Comparison of ENCODE assay signal across 22 cellular contexts in the genomic region with DNA sequence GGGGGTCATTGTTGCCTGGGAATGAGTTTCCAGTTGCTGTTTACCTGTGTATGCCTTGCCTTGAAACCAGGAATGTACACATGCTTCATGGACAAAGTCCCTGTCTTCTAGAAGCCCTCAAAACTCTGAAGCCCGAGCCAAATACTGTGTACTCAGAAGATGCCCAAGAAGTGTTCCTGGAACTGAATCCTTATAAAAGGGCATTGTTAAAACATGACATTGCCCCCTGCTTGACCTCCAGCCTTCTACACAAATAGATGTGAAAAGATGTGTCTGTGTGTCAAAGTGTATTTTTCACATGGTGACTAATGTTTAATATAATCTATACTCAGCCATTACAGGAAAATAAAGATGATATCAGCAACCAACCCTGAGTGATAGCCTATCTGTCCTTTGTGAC.
DNase-seq lines count a peak whose midpoint lies in the region; ATAC-seq and TF ChIP-seq lines count a peak whose summit lies in the region.
"Had no signal": no experiment of that assay in that cellular context is flagged by ENCODE, and none has a peak within 500 bp of the region (broad histone marks: within the 10 kb centered on the region; RNA-seq: fewer than 3 reads in every experiment).

No MANE protein-coding gene starts in this region.

- no peak for TF ChIP-seq EP300 in SK-N-SH (IDR thresholded peaks at IDR 0.05; ENCODE audit: borderline replicate concordance in 1 of 2, low read depth in 1 of 2, low read length in 1 of 2)

- H3K36me3 Mint-ChIP-seq in neural progenitor cell: peaks cover 2% of the 10 kb centered on the region
- H3K36me3 Mint-ChIP-seq: CD8-positive, alpha-beta T cell had no signal

- no peaks in the 10 kb centered on the region for H3K36me3 ChIP-seq in SK-N-SH (replicated peaks in 1 of 2; ENCODE audit: control insufficient read depth in 1 of 2, insufficient read depth in 2 of 2, low read length in 1 of 2)
- H3K36me3 ChIP-seq in RWPE2 (ENCODE audit: low read depth): no peaks in the 10 kb centered on the region
- H3K36me3 ChIP-seq in neural progenitor cell: no peaks in the 10 kb centered on the region
- H3K36me3 ChIP-seq: MG63 had no signal

- H3K9me3 Mint-ChIP-seq in neural progenitor cell: no peaks in the 10 kb centered on the region
- H3K9me3 Mint-ChIP-seq: CD8-positive, alpha-beta T cell had no signal

- H3K4me1 ChIP-seq in SK-N-SH (ENCODE audit: control insufficient read depth in 1 of 2, insufficient read depth in 2 of 2, low read depth in 1 of 2, low read length in 1 of 2) (no peaks in the 10 kb centered on the region), RWPE2 (ENCODE audit: insufficient read depth, poor library complexity, severe bottlenecking) (no peaks in the 10 kb centered on the region), neural progenitor cell (peaks cover 2% of the 10 kb centered on the region)

- H3K27me3 ChIP-seq in SK-N-SH (ENCODE audit: insufficient read depth) (no peaks in the 10 kb centered on the region), RWPE2 (ENCODE audit: insufficient read depth, poor library complexity, severe bottlenecking) (no peaks in the 10 kb centered on the region), neural progenitor cell (no peaks in the 10 kb centered on the region)
- H3K27me3 ChIP-seq: MG63 had no signal

- H3K4me1 Mint-ChIP-seq in neural progenitor cell: peaks cover 1% of the 10 kb centered on the region
- H3K4me1 Mint-ChIP-seq: B cell had no signal

- peak overlapping the region; percentile 44 for H3K27ac Mint-ChIP-seq in neural progenitor cell
- H3K27ac Mint-ChIP-seq: B cell; CD8-positive, alpha-beta T cell had no signal

- no peaks in the 10 kb centered on the region for H4K20me1 ChIP-seq in SK-N-SH (ENCODE audit: insufficient read depth)
- H4K20me1 ChIP-seq in neural progenitor cell (ENCODE audit: low read depth): no peaks in the 10 kb centered on the region

- H3K79me2 ChIP-seq in SK-N-SH (ENCODE audit: insufficient read depth) (no peaks in the 10 kb centered on the region), neural progenitor cell (ENCODE audit: low read depth) (no peaks in the 10 kb centered on the region)

- CTCF ChIA-PET in SK-N-SH (lab: Yijun Ruan, JAX): interaction anchor here (1.1 kb wide), 1 partner anchor 9 kb away, joined by 3 read pairs; no protein-coding TSS in a partner anchor

- WGBS in SK-N-SH (ENCODE audit: low lambda C conversion rate): 38% methylated on average over 1 of the region's 1 CpG

- no peaks in the 10 kb centered on the region for H3K9me3 ChIP-seq in SK-N-SH
- no peaks in the 10 kb centered on the region for H3K9me3 ChIP-seq in RWPE2 (ENCODE audit: severe bottlenecking)
- H3K9me3 ChIP-seq in neural progenitor cell (ENCODE audit: low read depth): no peaks in the 10 kb centered on the region
- H3K9me3 ChIP-seq: Caco-2, MG63 had no signal

- H3K9me2 ChIP-seq in SK-N-SH: no peaks in the 10 kb centered on the region

- no peak for TF ChIP-seq CTCF in SK-N-SH (IDR thresholded peaks at IDR 0.05)
- TF ChIP-seq CTCF in RWPE2 (IDR thresholded peaks at IDR 0.05; ENCODE audit: poor library complexity, severe bottlenecking): no peak
- no peak for TF ChIP-seq CTCF in neural progenitor cell (IDR thresholded peaks at IDR 0.05)

- H3K4me3 ChIP-seq in SK-N-SH (ENCODE audit: low read depth in 2 of 2, low read length in 1 of 2) (no peak overlapping the region), RWPE2 (ENCODE audit: severe bottlenecking) (no peak overlapping the region), neural progenitor cell (no peak overlapping the region)
- H3K4me3 ChIP-seq: K562, MG63 had no signal

- H3K4me2 ChIP-seq in SK-N-SH (no peak overlapping the region), neural progenitor cell (no peak overlapping the region)

- no peak overlapping the region for H3K9ac ChIP-seq in SK-N-SH
- no peak overlapping the region for H3K9ac ChIP-seq in neural progenitor cell

- POLR2A ChIA-PET in SK-N-SH (lab: Yijun Ruan, JAX): no interaction called here

- H2AFZ ChIP-seq in SK-N-SH (ENCODE audit: low read depth): no peak overlapping the region
- H2AFZ ChIP-seq in neural progenitor cell (replicated peaks): no peak overlapping the region

- no peak for TF ChIP-seq RAD21 in SK-N-SH (IDR thresholded peaks at IDR 0.05; ENCODE audit: low read length)

- peaks cover 2% of the 10 kb centered on the region for H3K27me3 Mint-ChIP-seq in neural progenitor cell (ENCODE audit: insufficient read depth, low read depth)
- H3K27me3 Mint-ChIP-seq: B cell had no signal

- no peak overlapping the region for H3K4me3 Mint-ChIP-seq in neural progenitor cell
- H3K4me3 Mint-ChIP-seq: B cell; CD8-positive, alpha-beta T cell had no signal

- H3K27ac ChIP-seq in SK-N-SH (ENCODE audit: low read depth in 2 of 2, low read length in 1 of 2): no peak overlapping the region
- no peak overlapping the region for H3K27ac ChIP-seq in RWPE2 (ENCODE audit: poor library complexity, severe bottlenecking)
- no peak overlapping the region for H3K27ac ChIP-seq in neural progenitor cell
- H3K27ac ChIP-seq: 22Rv1, C4-2B had no signal

- H3F3A ChIP-seq in SK-N-SH (replicated peaks; ENCODE audit: insufficient read depth) (no peaks in the 10 kb centered on the region), neural progenitor cell (ENCODE audit: low read depth) (no peaks in the 10 kb centered on the region)

- DNase-seq in SK-N-SH (no peak), RWPE2 (ENCODE audit: low spot score) (no peak), neural progenitor cell (ENCODE audit: low spot score) (no peak), NCI-H526 treated with DMSO at 0.1 percent for 48 hours (lab: John Stamatoyannopoulos, UW) (no peak)
- DNase-seq: Caco-2; CD8-positive, alpha-beta T cell; GOT3; Kasumi-1; MG63; NCI-H1105 treated with DMSO at 0.1 percent for 48 hours; NCI-H146; NCI-H1930; NCI-H2107; NCI-H446 had no signal

- ATAC-seq in SK-N-SH treated with all-trans-retinoic acid at 6 μM for 48 hours: no peak
- ATAC-seq in RWPE2 (ENCODE audit: low read depth): 0 out of 3 replicates have a peak, but pooled peaks have one; percentile 12
- no peak for ATAC-seq in HG03439 (IDR thresholded peaks at IDR 0.05; ENCODE audit: unreplicated experiment)
- no peak for ATAC-seq in activated CD4-positive, CD25-positive, alpha-beta regulatory T cell treated with anti-CD3 and anti-CD28 coated beads, Interleukin-2, amount 50 U/mL, for 24 hours
- ATAC-seq: CD8-positive, alpha-beta T cell; HCT116; K562 had no signal

TF ChIP-seq in SK-N-SH treated with all-trans-retinoic acid at 6 μM for 48 hours, 23 proteins besides CTCF, POLR2A, EP300 and RAD21:
- TF ChIP-seq ISL1 (CRISPR knock-in tag; IDR thresholded peaks at IDR 0.05) (peak; percentile 27; the same call in 1 of the 2 replicates), TSHZ2 (CRISPR knock-in tag; IDR thresholded peaks at IDR 0.05) (no peak)
TF ChIP-seq in SK-N-SH treated with all-trans-retinoic acid at 6 μM for 48 hours: peak in this region for 1.

TF ChIP-seq in SK-N-SH, 30 proteins besides CTCF, POLR2A, EP300 and RAD21 (continues in another document):
- TF ChIP-seq POLR2AphosphoS5 (IDR thresholded peaks at IDR 0.05; ENCODE audit: low read depth, low read length) (no peak), TAF1 (IDR thresholded peaks at IDR 0.05; ENCODE audit: borderline replicate concordance, low read depth, low read length) (no peak), ZBTB33 (IDR thresholded peaks at IDR 0.05; ENCODE audit: borderline replicate concordance, low read depth) (no peak), JUND (IDR thresholded peaks at IDR 0.05) (no peak), SIN3A (IDR thresholded peaks at IDR 0.05; ENCODE audit: borderline replicate concordance, low read depth, low read length) (no peak), EZH2phosphoT487 (IDR thresholded peaks at IDR 0.05; ENCODE audit: borderline replicate concordance, low read depth) (no peak), FOSL2 (IDR thresholded peaks at IDR 0.05; ENCODE audit: borderline replicate concordance, low read depth) (no peak), MAX (IDR thresholded peaks at IDR 0.05; ENCODE audit: low read depth) (no peak), NRF1 (IDR thresholded peaks at IDR 0.05; ENCODE audit: low read depth, low read length) (no peak), NFIC (IDR thresholded peaks at IDR 0.05; ENCODE audit: borderline replicate concordance) (no peak), ELF1 (IDR thresholded peaks at IDR 0.05) (no peak), RCOR1 (IDR thresholded peaks at IDR 0.05; ENCODE audit: low read length) (no peak), RXRA (IDR thresholded peaks at IDR 0.05; ENCODE audit: borderline replicate concordance, low read depth) (no peak)
